Comparison of ENCODE assay signal across 17 cellular contexts in the genomic region with DNA sequence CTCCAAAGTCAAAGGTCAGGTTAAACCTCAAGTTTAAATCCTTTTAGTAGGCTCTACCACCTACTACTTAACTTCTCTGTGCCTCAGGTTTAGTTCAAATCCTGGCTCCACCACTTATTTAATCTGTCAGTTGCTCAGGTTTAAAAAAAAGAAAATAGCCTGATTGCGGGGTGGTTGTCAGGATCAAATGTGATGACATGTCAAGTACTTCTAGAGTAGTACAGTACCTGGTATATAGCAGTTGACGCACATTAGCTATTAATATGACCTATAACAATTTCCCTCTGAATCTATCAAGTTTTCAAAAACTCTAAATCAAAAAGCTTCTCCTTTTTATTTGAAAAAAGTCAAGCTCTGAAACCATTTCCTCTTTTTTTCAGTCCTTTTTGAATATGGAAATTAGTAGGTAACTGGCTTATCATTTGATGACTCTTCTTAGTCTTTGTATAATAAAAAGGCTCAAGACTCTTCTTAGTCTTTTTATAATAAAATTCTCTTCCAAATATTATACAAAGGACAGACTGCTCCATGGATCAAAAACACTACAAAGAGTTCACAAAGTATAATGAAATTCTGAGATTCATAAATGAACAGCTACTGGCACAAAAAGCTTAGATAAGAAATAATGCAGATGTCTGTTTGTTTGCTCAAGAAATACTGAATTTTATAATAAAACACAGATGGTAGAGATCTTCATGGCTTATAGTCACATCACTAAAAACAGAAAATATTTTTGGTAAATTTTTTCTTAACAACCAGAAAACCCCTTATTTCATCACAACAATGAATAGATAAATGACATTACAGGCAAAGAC. TPM values are rescaled to one million over a fixed set of nuclear protein-coding genes. Genes with fewer than 3 reads are reported as not detected.
DNase-seq lines count a peak whose midpoint lies in the region; ATAC-seq, FAIRE-seq and TF ChIP-seq lines count a peak whose summit lies in the region.
"Had no signal": no experiment of that assay in that cellular context is flagged by ENCODE, and none has a peak within 500 bp of the region (broad histone marks: within the 10 kb centered on the region; RNA-seq: fewer than 3 reads in every experiment).

No MANE protein-coding gene starts in this region.

- H3K18ac ChIP-seq in trophoblast cell (ENCODE audit: low read length) = no peak overlapping the region

- peaks cover 8% of the 10 kb centered on the region for H3K79me1 ChIP-seq in trophoblast cell (ENCODE audit: low read length)

- no peak overlapping the region for H3K4me3 Mint-ChIP-seq in activated naive CD8-positive, alpha-beta T cell
- H3K4me3 Mint-ChIP-seq in activated naive CD8-positive, alpha-beta T cell treated with anti-CD3 and anti-CD28 coated beads, Interleukin-2, amount 50 U/mL, for 24 hours = no peak overlapping the region
- no peak overlapping the region for H3K4me3 Mint-ChIP-seq in astrocyte (ENCODE audit: unreplicated experiment)
- H3K4me3 Mint-ChIP-seq in osteocyte (ENCODE audit: unreplicated experiment) = no peak overlapping the region
- H3K4me3 Mint-ChIP-seq: activated CD8-positive, alpha-beta T cell treated with anti-CD3 and anti-CD28 coated beads, Interleukin-2, amount 10 ng/mL, durations not matched to agents 7 days and 5 days had no signal

- H3K23ac ChIP-seq in trophoblast cell (ENCODE audit: low read length) = no peak overlapping the region

- no peak overlapping the region for H4K91ac ChIP-seq in trophoblast cell (ENCODE audit: low read depth, low read length)

- no CpG with 5 or more reads among the region's 2 CpGs for WGBS in trophoblast cell (ENCODE audit: extremely low coverage, insufficient coverage, insufficient read length)

- H3K27ac Mint-ChIP-seq in activated naive CD8-positive, alpha-beta T cell = peak overlapping the region; percentile 17
- H3K27ac Mint-ChIP-seq in activated naive CD8-positive, alpha-beta T cell treated with anti-CD3 and anti-CD28 coated beads, Interleukin-2, amount 50 U/mL, for 24 hours = no peak overlapping the region
- H3K27ac Mint-ChIP-seq in astrocyte (ENCODE audit: unreplicated experiment) (no peak overlapping the region), osteocyte (ENCODE audit: unreplicated experiment) (peak overlapping the region; percentile 61)
- H3K27ac Mint-ChIP-seq: activated CD8-positive, alpha-beta T cell treated with anti-CD3 and anti-CD28 coated beads, Interleukin-2, amount 10 ng/mL, durations not matched to agents 7 days and 5 days had no signal

- no peaks in the 10 kb centered on the region for H3K9me3 ChIP-seq in astrocyte (ENCODE audit: insufficient read depth, low read depth, low read length)
- H3K9me3 ChIP-seq in trophoblast cell (ENCODE audit: insufficient read depth, low read depth, low read length) = no peaks in the 10 kb centered on the region
- H3K9me3 ChIP-seq: ovary, stomach had no signal

- H3K4me3 ChIP-seq in astrocyte (ENCODE audit: insufficient read depth, low read depth, low read length) = no peak overlapping the region
- no peak overlapping the region for H3K4me3 ChIP-seq in trophoblast cell (ENCODE audit: low read depth, low read length)
- H3K4me3 ChIP-seq: ovary, stomach had no signal

- no peak overlapping the region for H3K4ac ChIP-seq in trophoblast cell (ENCODE audit: low read depth, low read length)

- H3K79me2 ChIP-seq in astrocyte (ENCODE audit: insufficient read depth, low read length) (peaks cover 97% of the 10 kb centered on the region), trophoblast cell (ENCODE audit: control insufficient read depth, insufficient read depth, low read length, poor library complexity) (peaks cover 6% of the 10 kb centered on the region)

- H3K4me1 ChIP-seq in astrocyte (ENCODE audit: insufficient read depth, low read length) = peaks cover 11% of the 10 kb centered on the region
- peaks cover 6 to 10% of the 10 kb centered on the region in 2 experiments for H3K4me1 ChIP-seq in trophoblast cell (ENCODE audit: control insufficient read depth in 1 of 2, insufficient read depth in 2 of 2, low read length in 2 of 2)

- TF ChIP-seq CTCF in astrocyte (IDR thresholded peaks at IDR 0.05; ENCODE audit: insufficient read depth, low read depth, low read length) (no peak), osteocyte (IDR thresholded peaks at IDR 0.05) (no peak)

- no peak overlapping the region for H2AK5ac ChIP-seq in trophoblast cell (ENCODE audit: low read length)

- no peak for DNase-seq in activated naive CD8-positive, alpha-beta T cell treated with anti-CD3 and anti-CD28 coated beads, Interleukin-2, amount 50 U/mL, for 24 hours
- DNase-seq in NCI-H82 treated with DMSO at 0.1 percent for 48 hours (lab: John Stamatoyannopoulos, UW; ENCODE audit: unreplicated experiment) (peak; percentile 54), astrocyte (ENCODE audit: low read depth) (no peak), osteocyte (ENCODE audit: extremely low spot score, unreplicated experiment) (no peak), hepatic stellate cell (ENCODE audit: low spot score) (no peak), HTR-8/SVneo (ENCODE audit: insufficient read length, low spot score) (no peak), trophoblast cell (no peak)
- DNase-seq: activated CD8-positive, alpha-beta T cell treated with anti-CD3 and anti-CD28 coated beads, Interleukin-2, amount 10 ng/mL, durations not matched to agents 7 days and 5 days; DMS 273 treated with DMSO at 0.1 percent for 48 hours; effector CD8-positive, alpha-beta T cell; mesendoderm; NCI-H146; NCI-H510A; ovary; stomach had no signal

- H2BK5ac ChIP-seq in trophoblast cell (ENCODE audit: low read depth, low read length, poor library complexity) = no peak overlapping the region

- H2BK12ac ChIP-seq in trophoblast cell (ENCODE audit: low read length) = no peak overlapping the region

- H3K14ac ChIP-seq in trophoblast cell (ENCODE audit: low read length) = no peak overlapping the region

- H3K36me3 Mint-ChIP-seq in activated naive CD8-positive, alpha-beta T cell = peaks cover 12% of the 10 kb centered on the region
- peaks cover 8% of the 10 kb centered on the region for H3K36me3 Mint-ChIP-seq in activated naive CD8-positive, alpha-beta T cell treated with anti-CD3 and anti-CD28 coated beads, Interleukin-2, amount 50 U/mL, for 24 hours (ENCODE audit: low read depth)
- H3K36me3 Mint-ChIP-seq in astrocyte (ENCODE audit: low read depth, unreplicated experiment) = no peaks in the 10 kb centered on the region
- peaks cover 4% of the 10 kb centered on the region for H3K36me3 Mint-ChIP-seq in osteocyte (ENCODE audit: unreplicated experiment)

- no peak for ATAC-seq in activated naive CD8-positive, alpha-beta T cell treated with anti-CD3 and anti-CD28 coated beads, Interleukin-2, amount 50 U/mL, for 24 hours
- ATAC-seq: activated CD8-positive, alpha-beta T cell treated with anti-CD3 and anti-CD28 coated beads, Interleukin-2, amount 10 ng/mL, durations not matched to agents 7 days and 5 days; HepG2 had no signal

- H2BK120ac ChIP-seq in trophoblast cell (ENCODE audit: insufficient read depth, low read length, poor library complexity) = no peak overlapping the region

- no peak overlapping the region for H4K12ac ChIP-seq in trophoblast cell (ENCODE audit: low read depth, low read length)

- FAIRE-seq in astrocyte (lab: Jason Lieb, UNC) (no peak), HTR-8/SVneo (lab: Jason Lieb, UNC) (no peak)
- FAIRE-seq: HepG2 had no signal

- peaks cover 74% of the 10 kb centered on the region for H3K4me1 Mint-ChIP-seq in activated naive CD8-positive, alpha-beta T cell (ENCODE audit: low read depth)
- H3K4me1 Mint-ChIP-seq in activated naive CD8-positive, alpha-beta T cell treated with anti-CD3 and anti-CD28 coated beads, Interleukin-2, amount 50 U/mL, for 24 hours = peaks cover 75% of the 10 kb centered on the region
- H3K4me1 Mint-ChIP-seq in astrocyte (ENCODE audit: low read depth, unreplicated experiment) (peaks cover 27% of the 10 kb centered on the region), osteocyte (ENCODE audit: unreplicated experiment) (peaks cover 57% of the 10 kb centered on the region)

- H4K20me1 ChIP-seq in astrocyte (ENCODE audit: insufficient read depth, low read length) = peaks cover 52% of the 10 kb centered on the region

- H3K27me3 ChIP-seq in astrocyte (ENCODE audit: insufficient read depth, low read length) (no peaks in the 10 kb centered on the region), trophoblast cell (ENCODE audit: insufficient read depth, low read length) (no peaks in the 10 kb centered on the region)
- H3K27me3 ChIP-seq: ovary, stomach had no signal

- H3K9ac ChIP-seq in astrocyte (ENCODE audit: low read length) (no peak overlapping the region), trophoblast cell (ENCODE audit: low read length) (no peak overlapping the region)

- no peak overlapping the region for H2AFZ ChIP-seq in astrocyte (ENCODE audit: low read depth, low read length)
- H2AFZ ChIP-seq in trophoblast cell (ENCODE audit: insufficient read depth, low read length, poor library complexity) = no peak overlapping the region

- no peaks in the 10 kb centered on the region for H3K27me3 Mint-ChIP-seq in activated naive CD8-positive, alpha-beta T cell
- H3K27me3 Mint-ChIP-seq in activated naive CD8-positive, alpha-beta T cell treated with anti-CD3 and anti-CD28 coated beads, Interleukin-2, amount 50 U/mL, for 24 hours = no peaks in the 10 kb centered on the region
- H3K27me3 Mint-ChIP-seq in astrocyte (ENCODE audit: low read depth, unreplicated experiment) = no peaks in the 10 kb centered on the region
- no peaks in the 10 kb centered on the region for H3K27me3 Mint-ChIP-seq in osteocyte (ENCODE audit: unreplicated experiment)

- no peak overlapping the region for H4K8ac ChIP-seq in trophoblast cell (ENCODE audit: low read depth, low read length)

- H3K9me3 Mint-ChIP-seq in activated naive CD8-positive, alpha-beta T cell (ENCODE audit: low read depth) = no peaks in the 10 kb centered on the region
- no peaks in the 10 kb centered on the region for H3K9me3 Mint-ChIP-seq in activated naive CD8-positive, alpha-beta T cell treated with anti-CD3 and anti-CD28 coated beads, Interleukin-2, amount 50 U/mL, for 24 hours
- H3K9me3 Mint-ChIP-seq in astrocyte (ENCODE audit: unreplicated experiment) = no peaks in the 10 kb centered on the region
- no peaks in the 10 kb centered on the region for H3K9me3 Mint-ChIP-seq in osteocyte (ENCODE audit: unreplicated experiment)

- H3K27ac ChIP-seq in astrocyte (ENCODE audit: low read depth, low read length) = no peak overlapping the region
- H3K27ac ChIP-seq in trophoblast cell (ENCODE audit: low read depth, low read length) = no peak overlapping the region
- H3K27ac ChIP-seq: ovary had no signal

- H3K36me3 ChIP-seq in astrocyte (ENCODE audit: insufficient read depth, low read length) (no peaks in the 10 kb centered on the region), trophoblast cell (ENCODE audit: control insufficient read depth in 1 of 2, insufficient read depth in 2 of 2, low read length in 2 of 2) (peaks cover 0 to 2% of the 10 kb centered on the region in 2 experiments)
- H3K36me3 ChIP-seq: ovary, stomach had no signal

- H3K4me2 ChIP-seq in astrocyte (ENCODE audit: low read length) (peak overlapping the region; percentile 8), trophoblast cell (ENCODE audit: low read length) (no peak overlapping the region)

RNA-seq across cellular contexts. Expression of gene OSBPL8, which starts 5.0 kb away (rescaled TPM):
- total RNA-seq in astrocyte (111 and 119 TPM in 2 replicates), osteocyte (86.7 and 87.8 TPM in 2 replicates)
- 25.8 and 26.5 TPM in 2 replicates for polyA plus RNA-seq in trophoblast cell (2013)

Comparison
In these comparisons a context has a peak if more than half of its experiments do, and no peak if none do; other contexts are left out.
1. H3K27ac Mint-ChIP-seq: peak in activated naive CD8-positive, alpha-beta T cell (single experiment) and osteocyte (single experiment); none in activated naive CD8-positive, alpha-beta T cell treated with anti-CD3 and anti-CD28 coated beads, Interleukin-2, amount 50 U/mL, for 24 hours (single experiment) and astrocyte (single experiment).